1 cellular context compared by ENCODE assay signal in genomic region chr1:44029260-44029910, GRCh38.
A peak's percentile ranks its signal among the peaks of the same experiment; 100 is the strongest.
TF ChIP-seq lines count a peak whose summit lies in the region.

No MANE protein-coding gene starts in this region.

TF ChIP-seq in HEK293, 187 proteins besides CTCF, POLR2A, EP300 and RAD21 (continued from another document):
- TF ChIP-seq PRDM2 (tag by site-specific recombination; IDR thresholded peaks at IDR 0.05; ENCODE audit: borderline replicate concordance) (no peak), ZNF366 (tag by site-specific recombination; conservative IDR thresholded peaks at IDR 0.05) (0 out of 2 replicates have a peak, but pooled peaks have one; percentile 29)
